In genomic region chr6:39048481-39049399, GRCh38 we compare ENCODE assay signal across 8 cellular contexts. TPM values are rescaled to one million over a fixed set of nuclear protein-coding genes. Genes with fewer than 3 reads are reported as not detected.
DNase-seq lines count a peak whose midpoint lies in the region; ATAC-seq and TF ChIP-seq lines count a peak whose summit lies in the region.
"Had no signal": no experiment of that assay in that cellular context is flagged by ENCODE, and none has a peak within 500 bp of the region (broad histone marks: within the 10 kb centered on the region; RNA-seq: fewer than 3 reads in every experiment).

Gene GLP1R (plus strand): TSS chr6:39048781. CDS start chr6:39048841, 60 bp downstream.

- H3K4me1 ChIP-seq in HUES48 (ENCODE audit: control insufficient read depth, insufficient read depth, low read length): peaks cover 1% of the 10 kb centered on the region; the same call in 1 of the 2 replicates
- no peaks in the 10 kb centered on the region for H3K4me1 ChIP-seq in right cardiac atrium (ENCODE audit: control insufficient read depth, insufficient read depth, low read length)
- H3K4me1 ChIP-seq in sigmoid colon: peaks cover 0 to 11% (median 8%) of the 10 kb centered on the region in 4 donors
- no peaks in the 10 kb centered on the region for H3K4me1 ChIP-seq in ovary (ENCODE audit: insufficient read depth)

- TF ChIP-seq CTCF in sigmoid colon (IDR thresholded peaks at IDR 0.05) (no peak), ovary (IDR thresholded peaks at IDR 0.05) (no peak)

- peak; percentile 58 for ATAC-seq in activated CD8-positive, alpha-beta T cell treated with anti-CD3 and anti-CD28 coated beads, Interleukin-2, amount 10 ng/mL, durations not matched to agents 7 days and 5 days
- ATAC-seq in right cardiac atrium (peak; percentile 66 to 71), GM19328 (IDR thresholded peaks at IDR 0.05; ENCODE audit: unreplicated experiment) (no peak), HG03469 (IDR thresholded peaks at IDR 0.05; ENCODE audit: unreplicated experiment) (no peak)

- no peak for DNase-seq in activated CD8-positive, alpha-beta T cell treated with anti-CD3 and anti-CD28 coated beads, Interleukin-2, amount 10 ng/mL, durations not matched to agents 7 days and 5 days
- DNase-seq in right cardiac atrium (peak in 1 of 3 donors; percentile 21), sigmoid colon (no peak), ovary (no peak)

- POLR2A ChIA-PET in activated CD8-positive, alpha-beta T cell treated with anti-CD3 and anti-CD28 coated beads, Interleukin-2, amount 10 ng/mL, durations not matched to agents 7 days and 5 days (lab: Charles Lee): no interaction called here

- WGBS in right cardiac atrium: 3% methylated on average over 74 of the region's 74 CpGs
- 4 to 6% methylated on average over 74 of the region's 74 CpGs for WGBS in sigmoid colon, 2 donors
- 3 to 4% (median 3%) methylated on average over 53 to 74 of the region's 74 CpGs for WGBS in ovary, 3 donors

- TF ChIP-seq POLR2A in sigmoid colon (IDR thresholded peaks at IDR 0.05) (no peak), ovary (IDR thresholded peaks at IDR 0.05) (no peak)

- H3K27ac Mint-ChIP-seq in activated CD8-positive, alpha-beta T cell treated with anti-CD3 and anti-CD28 coated beads, Interleukin-2, amount 10 ng/mL, durations not matched to agents 7 days and 5 days: no peak within 1 kb of the TSS

- intact Hi-C loops in right cardiac atrium (cut with DNase I) (no loop called here), sigmoid colon (cut with DNase I) (no loop called here), ovary (cut with DNase I) (no loop called here)

- peaks cover 42% of the 10 kb centered on the region for H3K27me3 ChIP-seq in HUES48 (ENCODE audit: control insufficient read depth, insufficient read depth, low read length)
- no peaks in the 10 kb centered on the region for H3K27me3 ChIP-seq in right cardiac atrium (ENCODE audit: control insufficient read depth, insufficient read depth)
- H3K27me3 ChIP-seq in sigmoid colon: peaks cover 13 to 52% (median 31%) of the 10 kb centered on the region in 3 donors
- no peaks in the 10 kb centered on the region for H3K27me3 ChIP-seq in ovary

- H3K9me3 Mint-ChIP-seq in activated CD8-positive, alpha-beta T cell treated with anti-CD3 and anti-CD28 coated beads, Interleukin-2, amount 10 ng/mL, durations not matched to agents 7 days and 5 days (ENCODE audit: insufficient read depth): no peaks in the 10 kb centered on the region

- peaks cover 34% of the 10 kb centered on the region for H3K27me3 Mint-ChIP-seq in activated CD8-positive, alpha-beta T cell treated with anti-CD3 and anti-CD28 coated beads, Interleukin-2, amount 10 ng/mL, durations not matched to agents 7 days and 5 days (ENCODE audit: low read depth)

- peak within 1 kb of the TSS; percentile 59 for H3K9ac ChIP-seq in HUES48 (ENCODE audit: low read depth, low read length)

- H3K36me3 ChIP-seq in HUES48 (ENCODE audit: control insufficient read depth, insufficient read depth, low read length) (no peaks in the 10 kb centered on the region), sigmoid colon (no peaks in the 10 kb centered on the region), ovary (no peaks in the 10 kb centered on the region)

- TF ChIP-seq EP300 in sigmoid colon (IDR thresholded peaks at IDR 0.05) (no peak), ovary (IDR thresholded peaks at IDR 0.05) (no peak)

- H3K4me3 Mint-ChIP-seq in activated CD8-positive, alpha-beta T cell treated with anti-CD3 and anti-CD28 coated beads, Interleukin-2, amount 10 ng/mL, durations not matched to agents 7 days and 5 days: peak within 1 kb of the TSS; percentile 34

- no peak within 1 kb of the TSS for H3K27ac ChIP-seq in HUES48 (ENCODE audit: low read depth, low read length)
- H3K27ac ChIP-seq in right cardiac atrium (ENCODE audit: low read length): no peak within 1 kb of the TSS
- H3K27ac ChIP-seq in sigmoid colon: no peak within 1 kb of the TSS
- H3K27ac ChIP-seq in ovary: no peak within 1 kb of the TSS

- H3K36me3 Mint-ChIP-seq in activated CD8-positive, alpha-beta T cell treated with anti-CD3 and anti-CD28 coated beads, Interleukin-2, amount 10 ng/mL, durations not matched to agents 7 days and 5 days (ENCODE audit: low read depth): no peaks in the 10 kb centered on the region

- CTCF ChIA-PET in activated CD8-positive, alpha-beta T cell treated with anti-CD3 and anti-CD28 coated beads, Interleukin-2, amount 10 ng/mL, durations not matched to agents 7 days and 5 days (lab: Charles Lee): interaction anchor here (0.7 kb wide), 1 partner anchor 195 kb away, joined by 3 read pairs; no protein-coding TSS in a partner anchor

- H3K4me3 ChIP-seq in HUES48 (ENCODE audit: low read depth, low read length) (peak within 1 kb of the TSS; percentile 61), right cardiac atrium (ENCODE audit: low read length) (peak within 1 kb of the TSS; percentile 50), sigmoid colon (peak within 1 kb of the TSS in 3 of 4 donors; percentile 8 to 44 (median 40)), ovary (no peak within 1 kb of the TSS)

- H3K4me1 Mint-ChIP-seq in activated CD8-positive, alpha-beta T cell treated with anti-CD3 and anti-CD28 coated beads, Interleukin-2, amount 10 ng/mL, durations not matched to agents 7 days and 5 days (ENCODE audit: low read depth): peaks cover 26% of the 10 kb centered on the region

- H3K9me3 ChIP-seq in HUES48 (ENCODE audit: control insufficient read depth, insufficient read depth, low read length) (no peaks in the 10 kb centered on the region), right cardiac atrium (ENCODE audit: control insufficient read depth, low read length) (no peaks in the 10 kb centered on the region), sigmoid colon (no peaks in the 10 kb centered on the region), ovary (no peaks in the 10 kb centered on the region)

RNA-seq across cellular contexts. Expression of gene GLP1R, which starts in this region (rescaled TPM):
- not detected for total RNA-seq in activated CD8-positive, alpha-beta T cell treated with anti-CD3 and anti-CD28 coated beads, Interleukin-2, amount 10 ng/mL, durations not matched to agents 7 days and 5 days
- total RNA-seq in right cardiac atrium (1 to 10 TPM; 3.1 to 9.4 (median 4.7) TPM), sigmoid colon (under 1 TPM in 1 of 4 donors, not detected in 3; 0.14 TPM), ovary (not detected)
- polyA plus RNA-seq in right cardiac atrium (3.5 TPM), sigmoid colon (under 1 TPM in 1 of 3 donors, not detected in 2; 0.06 TPM), ovary (under 1 TPM in 1 of 2 donors, not detected in 1; 0.08 TPM)
- total RNA-seq: fibroblast of lung had no signal
- polyA plus RNA-seq: fibroblast of lung had no signal

Comparison
In these comparisons a context has a peak if more than half of its experiments do, and no peak if none do; other contexts are left out.
1. Peak in ATAC-seq in activated CD8-positive, alpha-beta T cell treated with anti-CD3 and anti-CD28 coated beads, Interleukin-2, amount 10 ng/mL, durations not matched to agents 7 days and 5 days; RNA of the gene not detected or under 1 TPM.
2. ATAC-seq: peak in right cardiac atrium (2 of 2); none in GM19328 (single experiment) and HG03469 (single experiment).